Comparison of ENCODE assay signal across 24 cellular contexts in the genomic region with DNA sequence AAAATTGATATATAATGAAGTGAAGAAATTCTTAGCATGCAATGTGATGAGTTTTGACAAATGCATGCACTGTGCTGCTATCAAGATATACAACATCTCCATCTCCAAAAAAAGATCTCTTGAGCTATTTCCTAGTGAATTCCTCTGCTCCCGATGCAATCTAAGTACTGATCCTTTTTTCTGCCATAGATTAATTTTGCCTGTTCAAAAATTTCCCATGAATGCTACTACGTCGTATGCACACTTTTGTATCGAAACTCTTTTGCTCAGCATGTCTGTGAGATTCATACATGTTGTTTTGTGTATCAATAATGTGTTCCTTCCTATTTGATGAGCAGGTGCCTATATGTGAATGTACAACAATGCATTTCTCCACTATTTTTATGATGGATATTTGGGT.
A peak's percentile ranks its signal among the peaks of the same experiment; 100 is the strongest.
DNase-seq lines count a peak whose midpoint lies in the region; ATAC-seq, FAIRE-seq and TF ChIP-seq lines count a peak whose summit lies in the region.
"Had no signal": no experiment of that assay in that cellular context is flagged by ENCODE, and none has a peak within 500 bp of the region (broad histone marks: within the 10 kb centered on the region; RNA-seq: fewer than 3 reads in every experiment).

No MANE protein-coding gene starts in this region.

- CTCF ChIA-PET in PC-9 (lab: Charles Lee), result no interaction called here

- H3K36me3 ChIP-seq in GM23338 (ENCODE audit: insufficient read depth) (no peaks in the 10 kb centered on the region), PC-9 (ENCODE audit: low read depth) (no peaks in the 10 kb centered on the region)
- H3K36me3 ChIP-seq: BE2C, BLaER1 had no signal

- H3K27me3 Mint-ChIP-seq in GM23338 (ENCODE audit: insufficient read depth, low read depth, poor library complexity), result peaks cover 5% of the 10 kb centered on the region
- H3K27me3 Mint-ChIP-seq in T-helper 17 cell, result no peaks in the 10 kb centered on the region
- H3K27me3 Mint-ChIP-seq: CD4-positive, CD25-positive, alpha-beta regulatory T cell; CD8-positive, alpha-beta memory T cell had no signal

- no peaks in the 10 kb centered on the region for H4K20me1 ChIP-seq in GM23338 (replicated peaks; ENCODE audit: insufficient read depth)
- H4K20me1 ChIP-seq in PC-9 (ENCODE audit: insufficient read depth), result no peaks in the 10 kb centered on the region
- H4K20me1 ChIP-seq: BLaER1 had no signal

- intact Hi-C loops in PC-9 (cut with micrococcal nuclease; ENCODE audit: unreplicated experiment), result no loop called here

- peaks cover 10% of the 10 kb centered on the region for H3K4me1 Mint-ChIP-seq in GM23338
- H3K4me1 Mint-ChIP-seq in T-helper 17 cell, result no peaks in the 10 kb centered on the region
- H3K4me1 Mint-ChIP-seq: CD14-positive monocyte; CD4-positive, alpha-beta memory T cell; CD4-positive, CD25-positive, alpha-beta regulatory T cell; CD8-positive, alpha-beta memory T cell had no signal

- H3K9me3 Mint-ChIP-seq in GM23338, result peaks cover 4% of the 10 kb centered on the region; the same call in 1 of the 3 replicates

- H3K79me2 ChIP-seq in GM23338 (replicated peaks; ENCODE audit: insufficient read depth) (no peaks in the 10 kb centered on the region), PC-9 (ENCODE audit: low read depth) (no peaks in the 10 kb centered on the region)

- H3K27ac ChIP-seq in GM23338 (ENCODE audit: low read depth), result no peak overlapping the region
- H3K27ac ChIP-seq in PC-9, result no peak overlapping the region
- H3K27ac ChIP-seq: 22Rv1, A549, BLaER1 had no signal

- H3K27me3 ChIP-seq in GM23338 (ENCODE audit: insufficient read depth) (no peaks in the 10 kb centered on the region), PC-9 (ENCODE audit: insufficient read depth, low read depth) (peaks cover 37% of the 10 kb centered on the region)
- H3K27me3 ChIP-seq: BE2C, BLaER1 had no signal

- H2AFZ ChIP-seq in GM23338, result peak overlapping the region; percentile 86; the same call in 1 of the 2 replicates
- no peak overlapping the region for H2AFZ ChIP-seq in PC-9

- no peaks in the 10 kb centered on the region for H3K9me3 ChIP-seq in PC-9 (ENCODE audit: insufficient read depth, low read depth)
- H3K9me3 ChIP-seq in T-helper 17 cell (ENCODE audit: control insufficient read depth, low read length, poor library complexity, severe bottlenecking), result no peaks in the 10 kb centered on the region
- H3K9me3 ChIP-seq: A549, BE2C had no signal

- no peak overlapping the region for H3K4me3 Mint-ChIP-seq in GM23338
- H3K4me3 Mint-ChIP-seq in T-helper 17 cell, result peak overlapping the region; percentile 10
- H3K4me3 Mint-ChIP-seq: CD14-positive monocyte; CD4-positive, alpha-beta memory T cell; CD4-positive, CD25-positive, alpha-beta regulatory T cell; CD8-positive, alpha-beta memory T cell had no signal

- no peak overlapping the region for H3K27ac Mint-ChIP-seq in GM23338
- no peak overlapping the region for H3K27ac Mint-ChIP-seq in T-helper 17 cell
- H3K27ac Mint-ChIP-seq: CD14-positive monocyte; CD4-positive, alpha-beta memory T cell; CD4-positive, CD25-positive, alpha-beta regulatory T cell; CD8-positive, alpha-beta memory T cell had no signal

- H3K4me1 ChIP-seq in GM23338 (ENCODE audit: insufficient read depth), result peaks cover 4% of the 10 kb centered on the region; the same call in 1 of the 2 replicates
- H3K4me1 ChIP-seq in PC-9 (replicated peaks; ENCODE audit: insufficient read depth), result no peaks in the 10 kb centered on the region
- H3K4me1 ChIP-seq: A549, BE2C, BLaER1 had no signal

- POLR2A ChIA-PET in PC-9 (lab: Charles Lee; ENCODE audit: unreplicated experiment), result interaction anchor here (0.6 kb wide), 1 partner anchor 94 kb away, joined by 8 read pairs; no protein-coding TSS in a partner anchor

- DNase-seq in GM23338 (ENCODE audit: low spot score) (no peak), PC-9 (no peak), T-helper 17 cell (no peak), urothelium cell line (ENCODE audit: low spot score) (peak; percentile 39), DMS153 treated with DMSO at 0.1 percent for 48 hours (lab: John Stamatoyannopoulos, UW; ENCODE audit: unreplicated experiment) (no peak), AG08396 (ENCODE audit: low spot score) (no peak), RKO (ENCODE audit: low spot score) (no peak)
- DNase-seq: BE2C; C1 segment of cervical spinal cord; CD4-positive, alpha-beta memory T cell; CD4-positive, CD25-positive, alpha-beta regulatory T cell; CD8-positive, alpha-beta memory T cell; COR-L47; DMS 273 treated with DMSO at 0.1 percent for 48 hours; DMS153; DMS79 treated with DMSO at 0.1 percent for 48 hours; GF-D8 had no signal

- TF ChIP-seq CTCF in GM23338 (conservative IDR thresholded peaks at IDR 0.05; ENCODE audit: low read depth in 2 of 2) (no peak), PC-9 (conservative IDR thresholded peaks at IDR 0.05) (no peak)

- ATAC-seq in GM23338 (no peak), T-helper 17 cell (no peak)
- ATAC-seq: A549 had no signal

- H3K36me3 Mint-ChIP-seq in GM23338 (ENCODE audit: low read depth), result no peaks in the 10 kb centered on the region
- H3K36me3 Mint-ChIP-seq in T-helper 17 cell (ENCODE audit: low read depth), result no peaks in the 10 kb centered on the region
- H3K36me3 Mint-ChIP-seq: CD14-positive monocyte; CD4-positive, alpha-beta memory T cell; CD4-positive, CD25-positive, alpha-beta regulatory T cell; CD8-positive, alpha-beta memory T cell had no signal

- 0 out of 2 replicates have a peak, but pooled peaks cover 10% of the 10 kb centered on the region for H3K9me2 ChIP-seq in GM23338 (ENCODE audit: insufficient read depth)
- H3K9me2 ChIP-seq in PC-9 (ENCODE audit: insufficient read depth), result no peaks in the 10 kb centered on the region

- H3K4me3 ChIP-seq in GM23338 (no peak overlapping the region), PC-9 (no peak overlapping the region)
- H3K4me3 ChIP-seq: A549, BLaER1 had no signal

- no TSS peak for BruUV-seq in PC-9 (replicated peaks; lab: Mats Ljungman, UMichigan)

- H3K4me2 ChIP-seq in GM23338, result no peak overlapping the region
- H3K4me2 ChIP-seq in PC-9, result peak overlapping the region; percentile 2; the same call in 1 of the 2 replicates
- H3K4me2 ChIP-seq: A549, BLaER1 had no signal

- no peaks in the 10 kb centered on the region for H3F3A ChIP-seq in GM23338 (replicated peaks; ENCODE audit: low read depth)
- H3F3A ChIP-seq in PC-9 (ENCODE audit: insufficient read depth, low read depth), result no peaks in the 10 kb centered on the region

- FAIRE-seq in urothelium cell line (lab: Jason Lieb, UNC), result no peak
- FAIRE-seq: A549, G401.6, GM12891, GM19239 had no signal

TF ChIP-seq in GM23338, 12 proteins besides CTCF, POLR2A, EP300 and RAD21:
- no peak for TF ChIP-seq EZH2phosphoT487 (IDR thresholded peaks at IDR 0.05; ENCODE audit: unreplicated experiment)
- no peak for TF ChIP-seq JUNB (IDR thresholded peaks at IDR 0.05; ENCODE audit: unreplicated experiment)
- TF ChIP-seq NANOG (IDR thresholded peaks at IDR 0.05; ENCODE audit: borderline replicate concordance), result no peak
- TF ChIP-seq EZH2 (IDR thresholded peaks at IDR 0.05; ENCODE audit: low read depth, unreplicated experiment), result no peak
- no peak for TF ChIP-seq POLR2AphosphoS5 (IDR thresholded peaks at IDR 0.05; ENCODE audit: low read depth)
